In the genomic region with DNA sequence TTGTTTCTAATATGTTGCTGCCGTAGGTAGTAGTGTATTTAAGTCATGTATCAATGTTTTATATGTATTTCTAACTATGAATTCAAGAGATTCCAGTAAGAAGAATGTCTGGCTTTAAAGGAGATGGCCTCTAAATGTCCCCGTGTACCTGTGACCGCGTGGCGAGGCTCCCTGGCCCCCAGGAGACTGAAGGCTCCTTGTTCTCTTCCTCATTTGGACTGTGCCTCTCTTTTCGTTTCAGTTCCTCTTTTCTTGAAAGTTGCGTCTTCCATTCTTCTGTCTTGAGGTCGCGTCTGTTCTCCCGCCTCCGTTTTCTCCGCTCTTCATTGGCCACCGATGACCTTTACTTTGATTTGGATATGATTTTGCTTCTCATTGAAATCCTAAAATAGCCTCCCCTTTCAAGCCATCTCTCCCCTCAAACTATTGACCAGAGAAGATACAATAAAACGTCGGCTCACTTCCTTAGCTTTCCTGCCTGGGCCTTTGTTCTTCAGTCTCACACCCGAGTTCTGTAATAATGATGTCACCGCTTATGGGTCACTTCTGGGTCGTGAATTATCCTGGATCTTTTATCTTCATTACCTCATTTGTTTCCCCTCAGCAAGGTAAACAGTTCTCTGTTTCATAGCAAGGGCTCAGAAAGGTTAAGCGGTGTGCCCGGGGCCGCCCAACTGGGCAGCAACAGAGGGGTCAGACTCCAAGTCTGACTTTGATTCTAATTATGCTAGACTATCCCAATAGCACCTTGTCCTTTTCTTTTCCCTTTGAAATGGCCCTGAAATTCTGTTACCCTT, we compare ENCODE assay signal across 8 cellular contexts. TPM values are rescaled to one million over a fixed set of nuclear protein-coding genes. Genes with fewer than 3 reads are reported as not detected.
DNase-seq lines count a peak whose midpoint lies in the region; ATAC-seq, FAIRE-seq and TF ChIP-seq lines count a peak whose summit lies in the region.

No MANE protein-coding gene starts in this region.

- H3K36me3 ChIP-seq in CD4-positive, alpha-beta memory T cell (ENCODE audit: insufficient read depth, low read length) = peaks cover 77% of the 10 kb centered on the region

- CTCF ChIA-PET in Calu3 (lab: Charles Lee) = no interaction called here
- CTCF ChIA-PET in CD4-positive, alpha-beta memory T cell (lab: Charles Lee; ENCODE audit: partially characterized antibody) = interaction anchor here (1.3 kb wide), 1 partner anchor 12 kb away, joined by 3 read pairs; no protein-coding TSS in a partner anchor

- H3K36me3 Mint-ChIP-seq in Calu3 (ENCODE audit: insufficient read depth, unreplicated experiment) = peaks cover 65% of the 10 kb centered on the region
- H3K36me3 Mint-ChIP-seq in effector memory CD8-positive, alpha-beta T cell (ENCODE audit: insufficient read depth) = peaks cover 92% of the 10 kb centered on the region
- peaks cover 72 to 90% of the 10 kb centered on the region in 2 donors for H3K36me3 Mint-ChIP-seq in CD4-positive, alpha-beta memory T cell

- no peaks in the 10 kb centered on the region for H3K9me3 Mint-ChIP-seq in Calu3 (ENCODE audit: low read depth, unreplicated experiment)
- H3K9me3 Mint-ChIP-seq in effector memory CD8-positive, alpha-beta T cell = no peaks in the 10 kb centered on the region
- H3K9me3 Mint-ChIP-seq in CD4-positive, alpha-beta memory T cell = no peaks in the 10 kb centered on the region

- H3K27me3 ChIP-seq in CD4-positive, alpha-beta memory T cell (ENCODE audit: insufficient read depth, low read length) = no peaks in the 10 kb centered on the region

- no peaks in the 10 kb centered on the region for H3K27me3 Mint-ChIP-seq in Calu3 (ENCODE audit: unreplicated experiment)
- H3K27me3 Mint-ChIP-seq in effector memory CD8-positive, alpha-beta T cell = no peaks in the 10 kb centered on the region
- no peaks in the 10 kb centered on the region for H3K27me3 Mint-ChIP-seq in CD4-positive, alpha-beta memory T cell

- H3K27ac Mint-ChIP-seq in Calu3 (ENCODE audit: unreplicated experiment) = no peak overlapping the region
- peak overlapping the region in 1 of 2 donors; percentile 10 for H3K27ac Mint-ChIP-seq in effector memory CD8-positive, alpha-beta T cell
- peak overlapping the region in 1 of 7 donors; percentile 60 for H3K27ac Mint-ChIP-seq in CD4-positive, alpha-beta memory T cell

- H3K4me1 ChIP-seq in CD4-positive, alpha-beta memory T cell (ENCODE audit: insufficient read depth, low read length) = no peaks in the 10 kb centered on the region

- no peak overlapping the region for H3K27ac ChIP-seq in CD4-positive, alpha-beta memory T cell (ENCODE audit: low read depth, low read length)

- no peaks in the 10 kb centered on the region for H3K9me3 ChIP-seq in CD4-positive, alpha-beta memory T cell (ENCODE audit: control insufficient read depth in 1 of 2, low read length in 2 of 2)

- POLR2A ChIA-PET in CD4-positive, alpha-beta memory T cell (lab: Charles Lee; ENCODE audit: partially characterized antibody) = no interaction called here

- FAIRE-seq in D721Med (lab: Jason Lieb, UNC) = no peak

- BruUV-seq in Calu3 (replicated peaks; lab: Mats Ljungman, UMichigan) = TSS peak; percentile 23

- ATAC-seq in GM19438 (IDR thresholded peaks at IDR 0.05; ENCODE audit: low read depth, unreplicated experiment) = peak; percentile 91
- ATAC-seq in HG03378 (IDR thresholded peaks at IDR 0.05; ENCODE audit: unreplicated experiment) = peak; percentile 84
- peak; percentile 53 for ATAC-seq in effector memory CD8-positive, alpha-beta T cell (replicated peaks)

- H3K4me3 Mint-ChIP-seq in Calu3 (ENCODE audit: low read depth, unreplicated experiment) = no peak overlapping the region
- H3K4me3 Mint-ChIP-seq in effector memory CD8-positive, alpha-beta T cell = no peak overlapping the region
- no peak overlapping the region for H3K4me3 Mint-ChIP-seq in CD4-positive, alpha-beta memory T cell

- DNase-seq in Calu3 = no peak
- DNase-seq in effector memory CD8-positive, alpha-beta T cell = no peak
- no peak for DNase-seq in CD4-positive, alpha-beta memory T cell
- no peak for DNase-seq in stimulated activated naive CD4-positive, alpha-beta T cell treated with Interleukin-2 at 50 U/mL for 16 hours (lab: John Stamatoyannopoulos, UW)
- no peak for DNase-seq in DMS114 treated with DMSO at 0.1 percent for 48 hours (lab: John Stamatoyannopoulos, UW; ENCODE audit: unreplicated experiment)
- no peak for DNase-seq in D721Med (ENCODE audit: insufficient read length, low spot score)

- H3K4me1 Mint-ChIP-seq in Calu3 (ENCODE audit: low read depth, unreplicated experiment) = no peaks in the 10 kb centered on the region
- no peaks in the 10 kb centered on the region for H3K4me1 Mint-ChIP-seq in effector memory CD8-positive, alpha-beta T cell (ENCODE audit: low read depth in 2 of 2)
- peaks cover 0 to 6% (median 0%) of the 10 kb centered on the region in 4 donors for H3K4me1 Mint-ChIP-seq in CD4-positive, alpha-beta memory T cell

- no peak overlapping the region for H3K4me3 ChIP-seq in CD4-positive, alpha-beta memory T cell (ENCODE audit: low read length in 2 of 2)

- intact Hi-C loops in Calu3 (cut with micrococcal nuclease; ENCODE audit: unreplicated experiment) = no loop called here
- intact Hi-C loops in CD4-positive, alpha-beta memory T cell (cut with micrococcal nuclease) = no loop called here

- TF ChIP-seq CTCF in Calu3 (IDR thresholded peaks at IDR 0.05; ENCODE audit: unreplicated experiment) (no peak), D721Med (IDR thresholded peaks at IDR 0.05; ENCODE audit: insufficient read depth, missing control alignments) (no peak)

RNA-seq across cellular contexts. Expression of gene WIPI2, which starts 28.7 kb away (rescaled TPM):
- total RNA-seq in Calu3 (2022) = 69.2 and 75.1 TPM in 2 replicates
- total RNA-seq in CD4-positive, alpha-beta memory T cell = 10 to 100 TPM; 78.6 to 78.8 TPM
- 10 to 100 TPM; 82.1 to 91.1 TPM for polyA plus RNA-seq in CD4-positive, alpha-beta memory T cell
